In the genomic region with DNA sequence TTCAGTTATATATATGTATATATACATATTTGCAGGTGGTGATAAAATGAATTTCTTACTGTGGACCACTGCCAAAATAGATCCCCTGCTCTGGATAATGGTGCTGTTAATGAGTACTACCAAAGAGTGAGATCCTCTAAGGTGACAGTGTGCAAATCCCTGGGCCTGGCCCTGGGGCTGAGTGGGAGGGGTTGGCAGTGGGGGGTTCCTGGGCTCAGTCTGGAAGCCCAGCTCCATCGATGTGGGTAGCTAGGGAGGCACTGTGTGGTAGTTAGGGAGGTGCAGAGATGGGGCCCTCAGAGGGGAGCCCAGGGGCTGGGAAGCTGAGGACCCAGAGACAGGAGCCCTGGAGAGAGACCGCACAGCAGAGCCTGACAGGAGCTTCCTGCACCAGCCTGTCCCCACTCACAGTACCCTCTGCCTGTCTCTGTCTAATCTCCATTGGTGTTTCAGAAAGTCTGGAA, we compare ENCODE assay signal across 13 cellular contexts. TPM values are rescaled to one million over a fixed set of nuclear protein-coding genes. Genes with fewer than 3 reads are reported as not detected.
A peak's percentile ranks its signal among the peaks of the same experiment; 100 is the strongest.
DNase-seq lines count a peak whose midpoint lies in the region; ATAC-seq and TF ChIP-seq lines count a peak whose summit lies in the region.
"Had no signal": no experiment of that assay in that cellular context is flagged by ENCODE, and none has a peak within 500 bp of the region (broad histone marks: within the 10 kb centered on the region; RNA-seq: fewer than 3 reads in every experiment).

No MANE protein-coding gene starts in this region.

- WGBS in endodermal cell (ENCODE audit: insufficient coverage in 1 of 2, insufficient read length in 1 of 2), 2 experiments: 69 to 75% methylated on average over 2 of the region's 2 CpGs
- 18 to 44% methylated on average over 2 of the region's 2 CpGs for WGBS in sigmoid colon, 2 donors

- no peak overlapping the region for H3K4me3 Mint-ChIP-seq in GM23338
- H3K4me3 Mint-ChIP-seq in endodermal cell: no peak overlapping the region
- no peak overlapping the region for H3K4me3 Mint-ChIP-seq in neural progenitor cell

- 0 out of 2 replicates have a peak, but pooled peaks cover 6% of the 10 kb centered on the region for H4K20me1 ChIP-seq in GM23338 (replicated peaks; ENCODE audit: insufficient read depth)
- H4K20me1 ChIP-seq in neural progenitor cell (ENCODE audit: low read depth): no peaks in the 10 kb centered on the region

- no peak overlapping the region for H2AFZ ChIP-seq in GM23338
- H2AFZ ChIP-seq in neural progenitor cell (replicated peaks): no peak overlapping the region

- no peaks in the 10 kb centered on the region for H3K9me3 ChIP-seq in endodermal cell (ENCODE audit: control insufficient read depth, low read length)
- no peaks in the 10 kb centered on the region for H3K9me3 ChIP-seq in neural progenitor cell (ENCODE audit: low read depth)
- no peaks in the 10 kb centered on the region for H3K9me3 ChIP-seq in sigmoid colon

- H3K4me2 ChIP-seq in GM23338: no peak overlapping the region
- no peak overlapping the region for H3K4me2 ChIP-seq in neural progenitor cell

- H3K4me3 ChIP-seq in GM23338: no peak overlapping the region
- no peak overlapping the region for H3K4me3 ChIP-seq in endodermal cell (ENCODE audit: low read length)
- H3K4me3 ChIP-seq in neural progenitor cell: no peak overlapping the region
- no peak overlapping the region for H3K4me3 ChIP-seq in dorsolateral prefrontal cortex
- H3K4me3 ChIP-seq in sigmoid colon: no peak overlapping the region

- peak; percentile 76 for DNase-seq in DMS153 (lab: John Stamatoyannopoulos, UW)
- DNase-seq in DMS153 treated with DMSO at 0.1 percent for 48 hours (lab: John Stamatoyannopoulos, UW; ENCODE audit: unreplicated experiment): no peak
- no peak for DNase-seq in GM23338 (ENCODE audit: low spot score)
- peak; percentile 82 for DNase-seq in endodermal cell
- no peak for DNase-seq in neural progenitor cell (ENCODE audit: low spot score)
- no peak for DNase-seq in dorsolateral prefrontal cortex
- DNase-seq in sigmoid colon: no peak
- DNase-seq: 8988T, Karpas-422, midbrain had no signal

- intact Hi-C loops in dorsolateral prefrontal cortex (cut with DNase I): no loop called here
- intact Hi-C loops in sigmoid colon (cut with DNase I): no loop called here

- H3K36me3 Mint-ChIP-seq in GM23338 (ENCODE audit: low read depth) (peaks cover 42% of the 10 kb centered on the region), endodermal cell (ENCODE audit: low read depth) (peaks cover 41% of the 10 kb centered on the region), neural progenitor cell (peaks cover 5% of the 10 kb centered on the region)

- H3K36me3 ChIP-seq in GM23338 (ENCODE audit: insufficient read depth) (peaks cover 16% of the 10 kb centered on the region), endodermal cell (ENCODE audit: control insufficient read depth, insufficient read depth, low read length) (peaks cover 41% of the 10 kb centered on the region), neural progenitor cell (no peaks in the 10 kb centered on the region), sigmoid colon (peaks cover 0 to 28% (median 0%) of the 10 kb centered on the region in 4 donors)

- peak; percentile 44 for ATAC-seq in GM23338
- no peak for ATAC-seq in HG03139 (IDR thresholded peaks at IDR 0.05; ENCODE audit: unreplicated experiment)

- H3K27ac ChIP-seq in GM23338 (ENCODE audit: low read depth) (0 out of 2 replicates have a peak overlapping the region, but pooled peaks have one; percentile 45), endodermal cell (ENCODE audit: low read depth, low read length) (no peak overlapping the region), neural progenitor cell (no peak overlapping the region), dorsolateral prefrontal cortex (no peak overlapping the region), sigmoid colon (no peak overlapping the region)

- H3K9me3 Mint-ChIP-seq in GM23338 (no peaks in the 10 kb centered on the region), endodermal cell (no peaks in the 10 kb centered on the region), neural progenitor cell (peaks cover 3% of the 10 kb centered on the region)

- TF ChIP-seq POLR2A in sigmoid colon (IDR thresholded peaks at IDR 0.05): no peak

- no peaks in the 10 kb centered on the region for H3K4me1 ChIP-seq in GM23338 (ENCODE audit: insufficient read depth)
- H3K4me1 ChIP-seq in endodermal cell (ENCODE audit: control insufficient read depth, insufficient read depth, low read length): peaks cover 3% of the 10 kb centered on the region
- H3K4me1 ChIP-seq in neural progenitor cell: no peaks in the 10 kb centered on the region
- no peaks in the 10 kb centered on the region for H3K4me1 ChIP-seq in sigmoid colon

- H3K4me1 Mint-ChIP-seq in GM23338 (no peaks in the 10 kb centered on the region; the same call in 2 of the 3 replicates), endodermal cell (peaks cover 17% of the 10 kb centered on the region), neural progenitor cell (no peaks in the 10 kb centered on the region)

- no peaks in the 10 kb centered on the region for H3K79me2 ChIP-seq in GM23338 (replicated peaks; ENCODE audit: insufficient read depth)
- H3K79me2 ChIP-seq in neural progenitor cell (ENCODE audit: low read depth): no peaks in the 10 kb centered on the region

- TF ChIP-seq CTCF in GM23338 (conservative IDR thresholded peaks at IDR 0.05; ENCODE audit: low read depth in 2 of 2): no peak
- no peak for TF ChIP-seq CTCF in endodermal cell (conservative IDR thresholded peaks at IDR 0.05)
- no peak for TF ChIP-seq CTCF in neural progenitor cell (IDR thresholded peaks at IDR 0.05)
- no peak for TF ChIP-seq CTCF in dorsolateral prefrontal cortex (IDR thresholded peaks at IDR 0.05 in 54 of 56, conservative IDR thresholded peaks at IDR 0.05 in 2 of 56; ENCODE audit: low read depth in 1 of 56, partially characterized antibody in 56 of 56)
- no peak for TF ChIP-seq CTCF in sigmoid colon (IDR thresholded peaks at IDR 0.05)

- H3K27me3 Mint-ChIP-seq in GM23338 (ENCODE audit: insufficient read depth, low read depth, poor library complexity) (peaks cover 6% of the 10 kb centered on the region), endodermal cell (ENCODE audit: insufficient read depth) (no peaks in the 10 kb centered on the region), neural progenitor cell (ENCODE audit: insufficient read depth, low read depth) (peaks cover 4% of the 10 kb centered on the region)

- H3K9ac ChIP-seq in endodermal cell (ENCODE audit: extremely low read depth, low read length, poor library complexity, severe bottlenecking) (peak overlapping the region; percentile 30), neural progenitor cell (no peak overlapping the region)

- no peak for TF ChIP-seq EP300 in sigmoid colon (IDR thresholded peaks at IDR 0.05)

- 0 out of 2 replicates have a peak, but pooled peaks cover 3% of the 10 kb centered on the region for H3F3A ChIP-seq in GM23338 (replicated peaks; ENCODE audit: low read depth)
- no peaks in the 10 kb centered on the region for H3F3A ChIP-seq in neural progenitor cell (ENCODE audit: low read depth)

- H3K27me3 ChIP-seq in GM23338 (ENCODE audit: insufficient read depth): no peaks in the 10 kb centered on the region
- H3K27me3 ChIP-seq in endodermal cell (ENCODE audit: control insufficient read depth, insufficient read depth, low read length, poor library complexity, severe bottlenecking): no peaks in the 10 kb centered on the region
- H3K27me3 ChIP-seq in neural progenitor cell: no peaks in the 10 kb centered on the region
- H3K27me3 ChIP-seq in dorsolateral prefrontal cortex: peaks cover 0 to 13% (median 0%) of the 10 kb centered on the region in 45 donors
- no peaks in the 10 kb centered on the region for H3K27me3 ChIP-seq in sigmoid colon

- H3K27ac Mint-ChIP-seq in GM23338: no peak overlapping the region
- peak overlapping the region; percentile 53 for H3K27ac Mint-ChIP-seq in endodermal cell
- peak overlapping the region; percentile 25 for H3K27ac Mint-ChIP-seq in neural progenitor cell

- no peaks in the 10 kb centered on the region for H3K9me2 ChIP-seq in GM23338 (ENCODE audit: insufficient read depth)

RNA-seq across cellular contexts. Expression of a gene that starts 9.1 kb away (rescaled TPM):
- 250 and 264 TPM in 2 replicates for total RNA-seq in GM23338 (2014; rRNA removed; shearing (Covaris generic))
- polyA plus RNA-seq in GM23338 (2016; fragmentation: Nextera tagmentation; extraction: Ambion mirVana): 322 and 338 TPM in 2 replicates
- 1,000 to 10,000 TPM; 1,663 to 1,920 TPM for total RNA-seq in endodermal cell
- polyA plus RNA-seq in endodermal cell (2013, experiment 1 of 2): 445 TPM
- 561 TPM for polyA plus RNA-seq in endodermal cell (2013, experiment 2 of 2)
- total RNA-seq in neural progenitor cell (ENCODE audit: low replicate concordance): 168 and 184 TPM in 2 replicates
- total RNA-seq in dorsolateral prefrontal cortex: 1 to 10 TPM in 10 of 120 experiments, under 1 TPM in 42, not detected in 68; 0.18 to 2.7 (median 0.59) TPM
- 10 to 100 TPM; 20.6 to 63.1 (median 35.5) TPM for total RNA-seq in sigmoid colon
- 1,000 to 10,000 TPM; 3,181 to 3,526 (median 3,402) TPM for polyA plus RNA-seq in sigmoid colon
- total RNA-seq: SK-MEL-5 had no signal

RNA-seq across cellular contexts. Expression of a gene that starts 47.0 kb away (rescaled TPM):
- not detected in 2 replicates for total RNA-seq in GM23338 (2014; rRNA removed; shearing (Covaris generic))
- polyA plus RNA-seq in GM23338 (2016; fragmentation: Nextera tagmentation; extraction: Ambion mirVana): not detected in 2 replicates
- not detected for total RNA-seq in endodermal cell
- not detected for polyA plus RNA-seq in endodermal cell (2013, experiment 1 of 2)
- not detected for polyA plus RNA-seq in endodermal cell (2013, experiment 2 of 2)
- total RNA-seq in neural progenitor cell (ENCODE audit: low replicate concordance): not detected in 2 replicates
- 1 to 10 TPM in 1 of 120 experiments, not detected in 119; 1.7 TPM for total RNA-seq in dorsolateral prefrontal cortex
- not detected for total RNA-seq in sigmoid colon
- polyA plus RNA-seq in sigmoid colon: 1 to 10 TPM in 1 of 3 donors, under 1 TPM in 1, not detected in 1; 0.20 to 5.4 TPM
- total RNA-seq: renal cortical epithelial cell had no signal

RNA-seq across cellular contexts. Expression of a gene that starts 53.2 kb away (rescaled TPM):
- total RNA-seq in GM23338 (2014; rRNA removed; shearing (Covaris generic)): 537 and 552 TPM in 2 replicates
- polyA plus RNA-seq in GM23338 (2016; fragmentation: Nextera tagmentation; extraction: Ambion mirVana): 1,013 and 1,049 TPM in 2 replicates
- 1,000 to 10,000 TPM in 1 of 2 donors, 100 to 1,000 TPM in 1; 858 to 1,019 TPM for total RNA-seq in endodermal cell
- 283 TPM for polyA plus RNA-seq in endodermal cell (2013, experiment 1 of 2)
- polyA plus RNA-seq in endodermal cell (2013, experiment 2 of 2): 352 TPM
- 69.3 and 100 TPM in 2 replicates for total RNA-seq in neural progenitor cell (ENCODE audit: low replicate concordance)
- total RNA-seq in dorsolateral prefrontal cortex: 1 to 10 TPM in 54 of 120 experiments, under 1 TPM in 47, not detected in 19; 0.32 to 3.8 (median 1.0) TPM
- 1 to 10 TPM; 1.5 to 3.9 (median 2.5) TPM for total RNA-seq in sigmoid colon
- 100 to 1,000 TPM; 596 to 847 (median 800) TPM for polyA plus RNA-seq in sigmoid colon

Comparison
In these comparisons a context has a peak if more than half of its experiments do, and no peak if none do; other contexts are left out.
1. DNase-seq: peak in DMS153 (single experiment) and endodermal cell (single experiment); none in DMS153 treated with DMSO at 0.1 percent for 48 hours (single experiment), GM23338 (single experiment), neural progenitor cell (single experiment), dorsolateral prefrontal cortex (0 of 10) and sigmoid colon (single experiment).
2. RNA of a gene that starts 9.1 kb away (total RNA-seq): 1,663 to 1,920 TPM in endodermal cell, 250 to 264 TPM in GM23338, 168 to 184 TPM in neural progenitor cell and 20.6 to 63.1 TPM in sigmoid colon; 0.18 to 2.7 TPM in dorsolateral prefrontal cortex; every median in the first group is over 4 times any median in the second.
3. RNA of a gene that starts 53.2 kb away (total RNA-seq): 858 to 1,019 TPM in endodermal cell, 537 to 552 TPM in GM23338 and 69.3 to 100 TPM in neural progenitor cell; 1.5 to 3.9 TPM in sigmoid colon and 0.32 to 3.8 TPM in dorsolateral prefrontal cortex; every median in the first group is over 10 times any median in the second.